2 cellular contexts compared by ENCODE assay signal in genomic region chr11:119901657-119902577, GRCh38.
TF ChIP-seq lines count a peak whose summit lies in the region.

No MANE protein-coding gene starts in this region.

TF ChIP-seq in HEK293, 187 proteins besides CTCF, POLR2A, EP300 and RAD21 (continued from another document):
- TF ChIP-seq REST (tag by site-specific recombination; IDR thresholded peaks at IDR 0.05), result peak; percentile 71
- TF ChIP-seq ZNF354C (tag by site-specific recombination; IDR thresholded peaks at IDR 0.05; ENCODE audit: borderline replicate concordance, low read depth), result no peak
- TF ChIP-seq EGR2 (tag by site-specific recombination; IDR thresholded peaks at IDR 0.05; ENCODE audit: low read depth), result 0 out of 2 replicates have a peak, but pooled peaks have one; percentile 39
- peak; percentile 39; the same call in 1 of the 2 replicates for TF ChIP-seq ZFHX2 (tag by site-specific recombination; conservative IDR thresholded peaks at IDR 0.05)
- TF ChIP-seq INSM2 (tag by site-specific recombination; IDR thresholded peaks at IDR 0.05), result no peak

TF ChIP-seq in liver, 16 proteins besides CTCF, POLR2A, EP300 and RAD21 (continued from another document):
- TF ChIP-seq REST (IDR thresholded peaks at IDR 0.05), result no peak
- TF ChIP-seq GABPA (IDR thresholded peaks at IDR 0.05 in 1 of 2, conservative IDR thresholded peaks at IDR 0.05 in 1 of 2), result no peak
- TF ChIP-seq ATF3 (IDR thresholded peaks at IDR 0.05), result no peak
- TF ChIP-seq MAX (IDR thresholded peaks at IDR 0.05), result no peak
